ENCODE assay signal across 10 cellular contexts in genomic region chr6:112203577-112204349, GRCh38. TPM values are rescaled to one million over a fixed set of nuclear protein-coding genes. Genes with fewer than 3 reads are reported as not detected.
DNase-seq lines count a peak whose midpoint lies in the region; ATAC-seq and TF ChIP-seq lines count a peak whose summit lies in the region.
"Had no signal": no experiment of that assay in that cellular context is flagged by ENCODE, and none has a peak within 500 bp of the region (broad histone marks: within the 10 kb centered on the region; RNA-seq: fewer than 3 reads in every experiment).

No MANE protein-coding gene starts in this region.

- H3K4me1 ChIP-seq in PC-9 (replicated peaks; ENCODE audit: insufficient read depth) (peaks cover 75% of the 10 kb centered on the region), gastroesophageal sphincter (peaks cover 24 to 79% (median 32%) of the 10 kb centered on the region in 3 donors), vagina (peaks cover 22% of the 10 kb centered on the region)

- H3K27me3 ChIP-seq in PC-9 (ENCODE audit: insufficient read depth, low read depth) (no peaks in the 10 kb centered on the region), gastroesophageal sphincter (no peaks in the 10 kb centered on the region), vagina (no peaks in the 10 kb centered on the region)

- no peak for TF ChIP-seq CTCF in PC-9 (conservative IDR thresholded peaks at IDR 0.05)
- no peak for TF ChIP-seq CTCF in gastroesophageal sphincter (IDR thresholded peaks at IDR 0.05)
- TF ChIP-seq CTCF in vagina (IDR thresholded peaks at IDR 0.05), result no peak

- no peaks in the 10 kb centered on the region for H4K20me1 ChIP-seq in PC-9 (ENCODE audit: insufficient read depth)

- peaks cover 74% of the 10 kb centered on the region for H3K79me2 ChIP-seq in PC-9 (ENCODE audit: low read depth)

- no peak overlapping the region; the same call in 1 of the 2 replicates for H2AFZ ChIP-seq in PC-9

- peak; percentile 23 to 70 for ATAC-seq in left cardiac atrium
- ATAC-seq in gastroesophageal sphincter, result peak; percentile 76
- ATAC-seq in HG03139 (IDR thresholded peaks at IDR 0.05; ENCODE audit: unreplicated experiment), result no peak

- TF ChIP-seq POLR2A in gastroesophageal sphincter (IDR thresholded peaks at IDR 0.05) (no peak), vagina (IDR thresholded peaks at IDR 0.05) (no peak)

- intact Hi-C loops in left cardiac atrium (cut with DNase I), result no loop called here
- intact Hi-C loops in cardiac septum (cut with DNase I), result no loop called here
- intact Hi-C loops in PC-9 (cut with micrococcal nuclease; ENCODE audit: unreplicated experiment), result loop anchor here (1.0 to 2.0 kb wide), 2 partner anchors 13 to 96 kb away; no protein-coding TSS in a partner anchor
- intact Hi-C loops in vagina (cut with DNase I), result no loop called here

- H3K27ac ChIP-seq in PC-9, result peak overlapping the region; percentile 98
- H3K27ac ChIP-seq in gastroesophageal sphincter, result peak overlapping the region; percentile 74 to 78 (median 76)
- H3K27ac ChIP-seq in vagina, result peak overlapping the region; percentile 69
- H3K27ac ChIP-seq: HL-60 had no signal

- CTCF ChIA-PET in PC-9 (lab: Charles Lee), result interaction anchor here (0.6 kb wide), 1 partner anchor 108 kb away, joined by 3 read pairs; no protein-coding TSS in a partner anchor

- peak overlapping the region; percentile 34 for H3K4me3 ChIP-seq in PC-9
- H3K4me3 ChIP-seq in gastroesophageal sphincter, result peak overlapping the region in 1 of 2 donors; percentile 3
- no peak overlapping the region for H3K4me3 ChIP-seq in vagina

- H3K4me2 ChIP-seq in PC-9, result peak overlapping the region; percentile 74

- peaks cover 91% of the 10 kb centered on the region for H3K36me3 ChIP-seq in PC-9 (ENCODE audit: low read depth)
- peaks cover 0 to 56% of the 10 kb centered on the region in 2 donors for H3K36me3 ChIP-seq in gastroesophageal sphincter
- peaks cover 0 to 4% of the 10 kb centered on the region in 2 donors for H3K36me3 ChIP-seq in vagina

- DNase-seq in left cardiac atrium (no peak), cardiac septum (ENCODE audit: low spot score) (no peak), PC-9 (peak; percentile 16 to 100), vagina (ENCODE audit: extremely low spot score in 2 of 2) (no peak)
- no peak for DNase-seq in activated effector memory CD4-positive, alpha-beta T cell treated with Interleukin-2 at 50 U/mL for 16 hours
- DNase-seq in stimulated activated CD4-positive, alpha-beta T cell treated with anti-CD3 and anti-CD28 coated beads, Interleukin-2, amount 100 ng/mL, for 24 hours, result no peak
- DNase-seq: CD4-positive, CD25-positive, alpha-beta regulatory T cell had no signal

- H3K9me3 ChIP-seq in PC-9 (ENCODE audit: insufficient read depth, low read depth) (peaks cover 6% of the 10 kb centered on the region; the same call in 1 of the 2 replicates), gastroesophageal sphincter (no peaks in the 10 kb centered on the region), vagina (no peaks in the 10 kb centered on the region)

- POLR2A ChIA-PET in PC-9 (lab: Charles Lee; ENCODE audit: unreplicated experiment), result interaction anchor here (0.6 to 0.8 kb wide), 4 partner anchors 41 to 95 kb away, joined by 4 to 8 read pairs (median 6); partner anchors contain the start of gene LAMA4

- no peaks in the 10 kb centered on the region for H3K9me2 ChIP-seq in PC-9 (ENCODE audit: insufficient read depth)

- BruUV-seq in PC-9 (replicated peaks; lab: Mats Ljungman, UMichigan), result no TSS peak

- H3F3A ChIP-seq in PC-9 (ENCODE audit: insufficient read depth, low read depth), result peaks cover 65% of the 10 kb centered on the region

- no peak for TF ChIP-seq EP300 in gastroesophageal sphincter (IDR thresholded peaks at IDR 0.05)

- 40 to 44% methylated on average over 5 to 6 of the region's 6 CpGs for WGBS in gastroesophageal sphincter (ENCODE audit: low coverage in 1 of 2), 2 donors

RNA-seq across cellular contexts. Expression of gene LAMA4, which starts 50.6 kb away (rescaled TPM):
- total RNA-seq in left cardiac atrium (10 to 100 TPM; 63.7 to 87.8 TPM), cardiac septum (93.9 TPM), PC-9 (2021) (58.3 and 91.0 TPM in 2 replicates), gastroesophageal sphincter (100 to 1,000 TPM; 240 to 305 (median 265) TPM), vagina (56.5 TPM)
- total RNA-seq: CD4-positive, CD25-positive, alpha-beta regulatory T cell had no signal

Comparison
In these comparisons a context has a peak if more than half of its experiments do, and no peak if none do; other contexts are left out.
1. DNase-seq: peak in PC-9 (2 of 2); none in left cardiac atrium (single experiment), cardiac septum (single experiment), vagina (0 of 2), activated effector memory CD4-positive, alpha-beta T cell treated with Interleukin-2 at 50 U/mL for 16 hours (single experiment) and stimulated activated CD4-positive, alpha-beta T cell treated with anti-CD3 and anti-CD28 coated beads, Interleukin-2, amount 100 ng/mL, for 24 hours (0 of 2).
2. Peak in every context shown above with its lines, with median percentiles within 50 percentile points of each other: H3K27ac ChIP-seq.